24 cellular contexts compared by ENCODE assay signal in the genomic region with DNA sequence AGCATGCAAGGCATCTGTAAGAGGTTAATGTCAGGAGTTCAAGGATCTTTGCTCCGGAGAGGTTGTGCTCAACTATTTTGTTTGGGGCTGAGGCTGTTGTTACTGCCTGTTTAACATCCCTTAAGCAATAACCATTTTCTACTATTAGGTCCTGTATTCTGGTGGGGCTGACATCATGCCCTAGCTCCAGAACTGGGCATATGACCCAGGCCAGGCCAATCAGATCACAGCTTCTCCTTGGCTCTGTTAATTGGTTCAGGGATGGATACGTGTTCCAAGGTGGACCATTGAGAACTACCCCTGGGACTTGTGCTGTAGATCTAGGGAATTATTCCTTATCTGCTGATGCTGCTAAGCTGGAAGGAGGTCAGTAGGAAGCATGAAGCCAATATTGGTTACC.
"Had no signal": no experiment of that assay in that cellular context is flagged by ENCODE, and none has a peak within 500 bp of the region (broad histone marks: within the 10 kb centered on the region; RNA-seq: fewer than 3 reads in every experiment).

No MANE protein-coding gene starts in this region.

- H3K4me3 ChIP-seq: breast epithelium had no signal

- H3K27me3 ChIP-seq: breast epithelium had no signal

- H3K9me3 ChIP-seq: breast epithelium had no signal

- H3K4me1 ChIP-seq: breast epithelium had no signal

- H3K36me3 ChIP-seq: breast epithelium had no signal

- H3K27ac ChIP-seq: breast epithelium had no signal

- DNase-seq: activated B cell treated with CpG ODN at 0.5 μM for 24 hours; activated CD4-positive, alpha-beta T cell treated with anti-CD3 and anti-CD28 coated beads for 1 hour; activated CD4-positive, alpha-beta T cell treated with anti-CD3 and anti-CD28 coated beads, Interleukin-2, amount 10 ng/mL, durations not matched to agents 24 days and 14 days; activated CD4-positive, alpha-beta T cell treated with anti-CD3 and anti-CD28 coated beads, Interleukin-2, amount 50 U/mL, for 48 hours; activated CD8-positive, alpha-beta memory T cell treated with anti-CD3 and anti-CD28 coated beads, Interleukin-2, amount 10 ng/mL, durations not matched to agents 7 days and 5 days; activated effector memory CD4-positive, alpha-beta T cell treated with Interleukin-2 at 50 U/mL for 16 hours; activated naive CD4-positive, alpha-beta T cell; activated T-cell treated with anti-CD3 and anti-CD28 coated beads, Interleukin-2, amount 50 U/mL, for 24 hours; aorta; caudate nucleus; Karpas-422; NCI-H1105 treated with DMSO at 0.1 percent for 48 hours; NCI-H146; NCI-H1930; NCI-H2171; NCI-H2227 treated with DMSO at 0.1 percent for 48 hours; NCI-H524 treated with DMSO at 0.1 percent for 48 hours; NCI-H748 treated with DMSO at 0.1 percent for 48 hours; OCI-M1; RPMI8226; T-helper 9 cell had no signal

- ATAC-seq: activated CD8-positive, alpha-beta memory T cell treated with anti-CD3 and anti-CD28 coated beads, Interleukin-2, amount 10 ng/mL, durations not matched to agents 7 days and 5 days; Panc1; Right ventricle myocardium inferior had no signal
